Comparison of ENCODE assay signal across 8 cellular contexts in genomic region chr1:21904725-21905520, GRCh38. TPM values are rescaled to one million over a fixed set of nuclear protein-coding genes. Genes with fewer than 3 reads are reported as not detected.
DNase-seq lines count a peak whose midpoint lies in the region; ATAC-seq and TF ChIP-seq lines count a peak whose summit lies in the region.

No MANE protein-coding gene starts in this region.

- CTCF ChIA-PET in Panc1 (lab: Charles Lee), result no interaction called here

- H3K36me3 ChIP-seq in Panc1 (ENCODE audit: control insufficient read depth, insufficient read depth, low read length), result no peaks in the 10 kb centered on the region

- H3K9me3 ChIP-seq in Panc1 (ENCODE audit: control insufficient read depth, insufficient read depth, low read depth, low read length), result no peaks in the 10 kb centered on the region

- no peak overlapping the region for H3K27ac ChIP-seq in Panc1 (ENCODE audit: low read length)

- H3K36me3 Mint-ChIP-seq in progenitor cell of endocrine pancreas (ENCODE audit: insufficient read depth), result peaks cover 4% of the 10 kb centered on the region

- DNase-seq in GM04503 (ENCODE audit: low read depth) (peak; percentile 36), Panc1 (ENCODE audit: low read depth, low spot score) (no peak), epithelial cell of esophagus (ENCODE audit: low read depth) (peak; percentile 89), progenitor cell of endocrine pancreas (ENCODE audit: low spot score, unreplicated experiment) (no peak), NCI-H1694 (lab: John Stamatoyannopoulos, UW) (no peak)

- no peaks in the 10 kb centered on the region for H3K9me3 Mint-ChIP-seq in progenitor cell of endocrine pancreas (ENCODE audit: low read depth)

- no TSS peak for BruUV-seq in Panc1 (replicated peaks; lab: Mats Ljungman, UMichigan)

- H3K4me3 Mint-ChIP-seq in progenitor cell of endocrine pancreas (ENCODE audit: low read depth), result no peak overlapping the region

- TF ChIP-seq CTCF in Panc1 (IDR thresholded peaks at IDR 0.05) (no peak), epithelial cell of esophagus (IDR thresholded peaks at IDR 0.05; ENCODE audit: insufficient read depth, low read depth, low read length, missing control alignments) (no peak), progenitor cell of endocrine pancreas (IDR thresholded peaks at IDR 0.05; ENCODE audit: unreplicated experiment) (no peak)

- peaks cover 38% of the 10 kb centered on the region for H3K4me1 Mint-ChIP-seq in progenitor cell of endocrine pancreas (ENCODE audit: low read depth)

- H3K27ac Mint-ChIP-seq in progenitor cell of endocrine pancreas, result peak overlapping the region; percentile 51

- no peaks in the 10 kb centered on the region for H3K27me3 Mint-ChIP-seq in progenitor cell of endocrine pancreas

- H3K4me3 ChIP-seq in Panc1 (ENCODE audit: low read depth in 2 of 2, low read length in 2 of 2), result no peak overlapping the region
- H3K4me3 ChIP-seq in epithelial cell of esophagus (ENCODE audit: low read length), result no peak overlapping the region

- in situ Hi-C loops in Panc1 (cut with HindIII; ENCODE audit: low pct_unique_long_range_greater_than_20kb, low sequenced_read_pairs), result no loop called here

- ATAC-seq in Panc1 (peak; percentile 19), HG03159 (IDR thresholded peaks at IDR 0.05; ENCODE audit: unreplicated experiment) (no peak), GM18873 (IDR thresholded peaks at IDR 0.05; ENCODE audit: low FRiP score, unreplicated experiment) (no peak), GM18502 (IDR thresholded peaks at IDR 0.05; ENCODE audit: poor library complexity, unreplicated experiment) (no peak)

- intact Hi-C loops in Panc1 (cut with micrococcal nuclease; ENCODE audit: unreplicated experiment), result no loop called here

- H3K4me1 ChIP-seq in Panc1 (ENCODE audit: control insufficient read depth, insufficient read depth, low read length), result peaks cover 35% of the 10 kb centered on the region

- no peaks in the 10 kb centered on the region for H3K27me3 ChIP-seq in Panc1 (ENCODE audit: control insufficient read depth, insufficient read depth, low read length)

- POLR2A ChIA-PET in Panc1 (lab: Charles Lee), result interaction anchor here (0.7 kb wide), 1 partner anchor 43 kb away, joined by 3 read pairs; no protein-coding TSS in a partner anchor

RNA-seq across cellular contexts. Expression of gene HSPG2, which starts 32.2 kb away (rescaled TPM):
- 171 TPM for total RNA-seq in Panc1 (2021; ENCODE audit: unreplicated experiment)
- polyA plus RNA-seq in Panc1 (2012; ENCODE audit: insufficient read length), result 324 TPM
- total RNA-seq in progenitor cell of endocrine pancreas, result 656 and 657 TPM in 2 replicates

Comparison
In these comparisons a context has a peak if more than half of its experiments do, and no peak if none do; other contexts are left out.
1. DNase-seq: peak in GM04503 (single experiment) and epithelial cell of esophagus (single experiment); none in Panc1 (single experiment), progenitor cell of endocrine pancreas (single experiment) and NCI-H1694 (single experiment).